Comparison of ENCODE assay signal across 8 cellular contexts in genomic region chr11:123430736-123431356, GRCh38. TPM values are rescaled to one million over a fixed set of nuclear protein-coding genes. Genes with fewer than 3 reads are reported as not detected.
DNase-seq lines count a peak whose midpoint lies in the region; ATAC-seq and TF ChIP-seq lines count a peak whose summit lies in the region.

No MANE protein-coding gene starts in this region.

- peak overlapping the region; percentile 62 for H3K4me3 Mint-ChIP-seq in Caco-2 (ENCODE audit: unreplicated experiment)
- peak overlapping the region; percentile 98 for H3K4me3 Mint-ChIP-seq in activated CD4-positive, alpha-beta memory T cell treated with anti-CD3 and anti-CD28 coated beads, Interleukin-2, amount 10 ng/mL, durations not matched to agents 7 days and 5 days
- H3K4me3 Mint-ChIP-seq in stimulated activated naive CD8-positive, alpha-beta T cell treated with anti-CD3 and anti-CD28 coated beads, Interleukin-15, Interleukin-2, amounts not matched to agents 100 ng/mL and 50 ng/mL, for 24 hours: peak overlapping the region; percentile 85

- CTCF ChIA-PET in Caco-2 (lab: Charles Lee): no interaction called here
- CTCF ChIA-PET in activated CD4-positive, alpha-beta memory T cell treated with anti-CD3 and anti-CD28 coated beads, Interleukin-2, amount 10 ng/mL, durations not matched to agents 7 days and 5 days (lab: Charles Lee): interaction anchor here (1.0 to 7.6 kb wide), 10 partner anchors 11 to 361 kb away, joined by 3 to 67 read pairs (median 4); no protein-coding TSS in a partner anchor

- no TSS peak for BruUV-seq in Caco-2 (replicated peaks; lab: Mats Ljungman, UMichigan)

- H3K36me3 ChIP-seq in Caco-2 (ENCODE audit: control insufficient read depth, insufficient read depth, low read length) (no peaks in the 10 kb centered on the region), muscle layer of colon (ENCODE audit: insufficient read depth, low read length) (no peaks in the 10 kb centered on the region)

- H3K4me3 ChIP-seq in Caco-2 (ENCODE audit: low read depth, low read length) (peak overlapping the region; percentile 21), epithelial cell of proximal tubule (ENCODE audit: low read depth, low read length) (peak overlapping the region; percentile 21), muscle layer of colon (ENCODE audit: low read depth in 1 of 2, low read length in 2 of 2) (peak overlapping the region; percentile 50 to 69)

- H3K4me1 Mint-ChIP-seq in Caco-2 (ENCODE audit: low read depth, unreplicated experiment): no peaks in the 10 kb centered on the region
- peaks cover 54% of the 10 kb centered on the region for H3K4me1 Mint-ChIP-seq in activated CD4-positive, alpha-beta memory T cell treated with anti-CD3 and anti-CD28 coated beads, Interleukin-2, amount 10 ng/mL, durations not matched to agents 7 days and 5 days
- peaks cover 42% of the 10 kb centered on the region for H3K4me1 Mint-ChIP-seq in stimulated activated naive CD8-positive, alpha-beta T cell treated with anti-CD3 and anti-CD28 coated beads, Interleukin-15, Interleukin-2, amounts not matched to agents 100 ng/mL and 50 ng/mL, for 24 hours (ENCODE audit: low read depth)

- no peak overlapping the region for H3K27ac ChIP-seq in muscle layer of colon (ENCODE audit: low read depth, low read length)

- H3K27ac Mint-ChIP-seq in Caco-2 (ENCODE audit: unreplicated experiment): no peak overlapping the region
- H3K27ac Mint-ChIP-seq in activated CD4-positive, alpha-beta memory T cell treated with anti-CD3 and anti-CD28 coated beads, Interleukin-2, amount 10 ng/mL, durations not matched to agents 7 days and 5 days: peak overlapping the region; percentile 94
- peak overlapping the region; percentile 52 for H3K27ac Mint-ChIP-seq in stimulated activated naive CD8-positive, alpha-beta T cell treated with anti-CD3 and anti-CD28 coated beads, Interleukin-15, Interleukin-2, amounts not matched to agents 100 ng/mL and 50 ng/mL, for 24 hours

- H3K27me3 ChIP-seq in Caco-2 (replicated peaks; ENCODE audit: control insufficient read depth, insufficient read depth, low read length) (no peaks in the 10 kb centered on the region), muscle layer of colon (ENCODE audit: control insufficient read depth in 1 of 2, insufficient read depth in 2 of 2, low read length in 2 of 2) (peaks cover 0 to 15% of the 10 kb centered on the region in 2 donors)

- peak in 1 of 2 experiments; percentile 40 for DNase-seq in Caco-2
- peak; percentile 66 for DNase-seq in MV-4-11 (lab: John Stamatoyannopoulos, UW)
- peak; percentile 87 for DNase-seq in activated CD4-positive, alpha-beta memory T cell treated with anti-CD3 and anti-CD28 coated beads, Interleukin-2, amount 10 ng/mL, durations not matched to agents 7 days and 5 days
- DNase-seq in epithelial cell of proximal tubule (ENCODE audit: low read depth): no peak
- no peak for DNase-seq in NCI-H345 treated with DMSO at 0.1 percent for 48 hours (lab: John Stamatoyannopoulos, UW; ENCODE audit: unreplicated experiment)

- TF ChIP-seq CTCF in Caco-2 (IDR thresholded peaks at IDR 0.05; ENCODE audit: insufficient read depth in 1 of 2, low read depth in 1 of 2, low read length in 1 of 2, severe bottlenecking in 1 of 2, unreplicated experiment in 1 of 2): no peak
- TF ChIP-seq CTCF in epithelial cell of proximal tubule (conservative IDR thresholded peaks at IDR 0.05; ENCODE audit: low read depth, low read length): no peak

- peaks cover 27% of the 10 kb centered on the region for H3K27me3 Mint-ChIP-seq in Caco-2 (ENCODE audit: insufficient read depth, unreplicated experiment)
- H3K27me3 Mint-ChIP-seq in activated CD4-positive, alpha-beta memory T cell treated with anti-CD3 and anti-CD28 coated beads, Interleukin-2, amount 10 ng/mL, durations not matched to agents 7 days and 5 days: no peaks in the 10 kb centered on the region
- H3K27me3 Mint-ChIP-seq in stimulated activated naive CD8-positive, alpha-beta T cell treated with anti-CD3 and anti-CD28 coated beads, Interleukin-15, Interleukin-2, amounts not matched to agents 100 ng/mL and 50 ng/mL, for 24 hours: peaks cover 5% of the 10 kb centered on the region

- POLR2A ChIA-PET in Caco-2 (lab: Charles Lee): no interaction called here
- POLR2A ChIA-PET in activated CD4-positive, alpha-beta memory T cell treated with anti-CD3 and anti-CD28 coated beads, Interleukin-2, amount 10 ng/mL, durations not matched to agents 7 days and 5 days (lab: Charles Lee): interaction anchor here (0.6 to 12.2 kb wide), 14 partner anchors 9 to 371 kb away, joined by 3 to 147 read pairs (median 4); partner anchors contain the start of gene HSPA8

- no peak overlapping the region for H3K9ac ChIP-seq in muscle layer of colon (ENCODE audit: low read length)

- intact Hi-C loops in Caco-2 (cut with micrococcal nuclease; ENCODE audit: unreplicated experiment): no loop called here

- H3K4me1 ChIP-seq in Caco-2 (peaks cover 7% of the 10 kb centered on the region), muscle layer of colon (ENCODE audit: insufficient read depth, low read length) (no peaks in the 10 kb centered on the region)

- H3K9me3 Mint-ChIP-seq in Caco-2 (ENCODE audit: unreplicated experiment): no peaks in the 10 kb centered on the region
- no peaks in the 10 kb centered on the region for H3K9me3 Mint-ChIP-seq in activated CD4-positive, alpha-beta memory T cell treated with anti-CD3 and anti-CD28 coated beads, Interleukin-2, amount 10 ng/mL, durations not matched to agents 7 days and 5 days
- H3K9me3 Mint-ChIP-seq in stimulated activated naive CD8-positive, alpha-beta T cell treated with anti-CD3 and anti-CD28 coated beads, Interleukin-15, Interleukin-2, amounts not matched to agents 100 ng/mL and 50 ng/mL, for 24 hours: no peaks in the 10 kb centered on the region

- peak; percentile 48 for ATAC-seq in GM21528 (IDR thresholded peaks at IDR 0.05; ENCODE audit: low FRiP score, unreplicated experiment)

- H3K36me3 Mint-ChIP-seq in Caco-2 (ENCODE audit: insufficient read depth, unreplicated experiment): no peaks in the 10 kb centered on the region
- H3K36me3 Mint-ChIP-seq in activated CD4-positive, alpha-beta memory T cell treated with anti-CD3 and anti-CD28 coated beads, Interleukin-2, amount 10 ng/mL, durations not matched to agents 7 days and 5 days (ENCODE audit: low read depth): peaks cover 38% of the 10 kb centered on the region
- H3K36me3 Mint-ChIP-seq in stimulated activated naive CD8-positive, alpha-beta T cell treated with anti-CD3 and anti-CD28 coated beads, Interleukin-15, Interleukin-2, amounts not matched to agents 100 ng/mL and 50 ng/mL, for 24 hours (ENCODE audit: low read depth): peaks cover 16% of the 10 kb centered on the region

- H3K9me3 ChIP-seq in Caco-2: no peaks in the 10 kb centered on the region
- no peaks in the 10 kb centered on the region for H3K9me3 ChIP-seq in muscle layer of colon (ENCODE audit: low read length)

RNA-seq across cellular contexts. Expression of gene GRAMD1B, which starts 0.8 kb away (rescaled TPM):
- total RNA-seq in Caco-2 (2022): 1.2 and 1.5 TPM in 2 replicates
- 10 to 100 TPM; 91.6 to 91.8 TPM for total RNA-seq in activated CD4-positive, alpha-beta memory T cell treated with anti-CD3 and anti-CD28 coated beads, Interleukin-2, amount 10 ng/mL, durations not matched to agents 7 days and 5 days
- 3.0 and 6.0 TPM in 2 replicates for total RNA-seq in epithelial cell of proximal tubule

Comparison
In these comparisons a context has a peak if more than half of its experiments do, and no peak if none do; other contexts are left out.
1. DNase-seq: peak in MV-4-11 (single experiment) and activated CD4-positive, alpha-beta memory T cell treated with anti-CD3 and anti-CD28 coated beads, Interleukin-2, amount 10 ng/mL, durations not matched to agents 7 days and 5 days (single experiment); none in epithelial cell of proximal tubule (single experiment) and NCI-H345 treated with DMSO at 0.1 percent for 48 hours (single experiment).
2. RNA of gene GRAMD1B, which starts 0.8 kb away (total RNA-seq): 91.6 to 91.8 TPM in activated CD4-positive, alpha-beta memory T cell treated with anti-CD3 and anti-CD28 coated beads, Interleukin-2, amount 10 ng/mL, durations not matched to agents 7 days and 5 days; 3.0 to 6.0 TPM in epithelial cell of proximal tubule and 1.2 to 1.5 TPM in Caco-2; every median in the first group is over 10 times any median in the second.
3. Peak in every context shown above with its lines, with median percentiles within 50 percentile points of each other: H3K4me3 ChIP-seq and H3K4me3 Mint-ChIP-seq.